ENCODE assay signal across 11 cellular contexts in genomic region chr4:145679991-145680455, GRCh38. TPM values are rescaled to one million over a fixed set of nuclear protein-coding genes. Genes with fewer than 3 reads are reported as not detected.
A peak's percentile ranks its signal among the peaks of the same experiment; 100 is the strongest.
DNase-seq lines count a peak whose midpoint lies in the region; ATAC-seq, FAIRE-seq and TF ChIP-seq lines count a peak whose summit lies in the region.
"Had no signal": no experiment of that assay in that cellular context is flagged by ENCODE, and none has a peak within 500 bp of the region (broad histone marks: within the 10 kb centered on the region; RNA-seq: fewer than 3 reads in every experiment).

Gene C4orf51 (plus strand): TSS chr4:145680146. CDS start chr4:145680204, 58 bp downstream.

- peak; percentile 63 for DNase-seq in DMS79 treated with DMSO at 0.1 percent for 48 hours (lab: John Stamatoyannopoulos, UW)
- DNase-seq in PC-3, result peak; percentile 36
- DNase-seq in fibroblast of peridontal ligament (ENCODE audit: extremely low read depth), result peak; percentile 69
- DNase-seq in pancreas, result peak in 3 of 6 donors; percentile 9 to 21 (median 16)
- DNase-seq in SIG-M5 treated with dmso at 0.1 percent for 504 hours (lab: John Stamatoyannopoulos, UW; ENCODE audit: unreplicated experiment), result no peak
- DNase-seq in effector CD8-positive, alpha-beta T cell (lab: John Stamatoyannopoulos, UW), result no peak
- no peak for DNase-seq in stimulated activated CD4-positive, alpha-beta T cell treated with anti-CD3 and anti-CD28 coated beads, Interleukin-15, amount 100 ng/mL, for 24 hours
- DNase-seq: activated naive CD4-positive, alpha-beta T cell; NCI-H1048; posterior cingulate gyrus had no signal

- intact Hi-C loops in PC-3 (cut with micrococcal nuclease), result loop anchor here (1.0 kb wide), 1 partner anchor 55 kb away; no protein-coding TSS in a partner anchor
- intact Hi-C loops in pancreas (cut with DNase I), result no loop called here

- no peaks in the 10 kb centered on the region for H3F3A ChIP-seq in PC-3 (ENCODE audit: low read length, unreplicated experiment)

- no peaks in the 10 kb centered on the region for H3K9me2 ChIP-seq in PC-3 (replicated peaks; ENCODE audit: low read length)

- no peaks in the 10 kb centered on the region for H3K9me3 ChIP-seq in PC-3 (ENCODE audit: low read length)
- no peaks in the 10 kb centered on the region for H3K9me3 ChIP-seq in pancreas

- peaks cover 16% of the 10 kb centered on the region for H3K4me1 ChIP-seq in PC-3 (ENCODE audit: insufficient read depth, low read length)
- H3K4me1 ChIP-seq in pancreas, result peaks cover 18 to 21% (median 20%) of the 10 kb centered on the region in 3 donors

- ATAC-seq in PC-3 (peak; percentile 34; the same call in 1 of the 2 replicates), pancreas (peak; percentile 79 to 91 (median 82)), HG03342 (IDR thresholded peaks at IDR 0.05; ENCODE audit: unreplicated experiment) (no peak)

- POLR2A ChIA-PET in PC-3 (lab: Charles Lee; ENCODE audit: unreplicated experiment), result interaction anchor here (0.5 kb wide), 1 partner anchor 258 kb away, joined by 8 read pairs; no protein-coding TSS in a partner anchor

- FAIRE-seq in pancreas (lab: Jason Lieb, UNC), result no peak

- no peak for TF ChIP-seq CTCF in PC-3 (conservative IDR thresholded peaks at IDR 0.05; ENCODE audit: low read depth, low read length)
- TF ChIP-seq CTCF in pancreas (IDR thresholded peaks at IDR 0.05), result no peak

- H3K79me2 ChIP-seq in PC-3 (ENCODE audit: low read length), result no peaks in the 10 kb centered on the region

- H3K27me3 ChIP-seq in PC-3 (ENCODE audit: low read length) (no peaks in the 10 kb centered on the region), pancreas (no peaks in the 10 kb centered on the region)

- H3K4me2 ChIP-seq in PC-3 (ENCODE audit: low read length), result peak within 1 kb of the TSS; percentile 39

- H4K20me1 ChIP-seq in PC-3 (ENCODE audit: low read length), result no peaks in the 10 kb centered on the region

- CTCF ChIA-PET in PC-3 (lab: Charles Lee), result no interaction called here

- H3K4me3 ChIP-seq in PC-3 (ENCODE audit: low read length) (no peak within 1 kb of the TSS), pancreas (no peak within 1 kb of the TSS)

- 29 to 30% methylated on average over 6 of the region's 6 CpGs for WGBS in pancreas, 2 donors

- no peak within 1 kb of the TSS for H3K9ac ChIP-seq in PC-3 (ENCODE audit: low read length)

- peak within 1 kb of the TSS; percentile 3; the same call in 1 of the 2 replicates for H2AFZ ChIP-seq in PC-3 (ENCODE audit: low read length)

- H3K27ac ChIP-seq in PC-3 (ENCODE audit: low read length), result peak within 1 kb of the TSS; percentile 32
- peak within 1 kb of the TSS in 3 of 4 donors; percentile 14 to 71 (median 66) for H3K27ac ChIP-seq in pancreas

- BruUV-seq in PC-3 (replicated peaks; lab: Mats Ljungman, UMichigan), result no TSS peak

- no peaks in the 10 kb centered on the region for H3K36me3 ChIP-seq in PC-3 (ENCODE audit: low read depth, low read length)
- H3K36me3 ChIP-seq in pancreas, result no peaks in the 10 kb centered on the region

RNA-seq across cellular contexts. Expression of gene C4orf51, which starts in this region (rescaled TPM):
- not detected in 2 replicates for total RNA-seq in PC-3 (2014; rRNA removed)
- not detected for total RNA-seq in pancreas
- polyA plus RNA-seq in pancreas, result not detected

Comparison
In these comparisons a context has a peak if more than half of its experiments do, and no peak if none do; other contexts are left out.
1. Peak in DNase-seq, ATAC-seq, H3K27ac ChIP-seq and H3K4me2 ChIP-seq in PC-3; RNA of the gene not detected or under 1 TPM.
2. Peak in ATAC-seq and H3K27ac ChIP-seq in pancreas; RNA of the gene not detected or under 1 TPM.
3. DNase-seq: peak in DMS79 treated with DMSO at 0.1 percent for 48 hours (single experiment) and fibroblast of peridontal ligament (single experiment); none in SIG-M5 treated with dmso at 0.1 percent for 504 hours (single experiment), effector CD8-positive, alpha-beta T cell (single experiment) and stimulated activated CD4-positive, alpha-beta T cell treated with anti-CD3 and anti-CD28 coated beads, Interleukin-15, amount 100 ng/mL, for 24 hours (single experiment).